In the genomic region with DNA sequence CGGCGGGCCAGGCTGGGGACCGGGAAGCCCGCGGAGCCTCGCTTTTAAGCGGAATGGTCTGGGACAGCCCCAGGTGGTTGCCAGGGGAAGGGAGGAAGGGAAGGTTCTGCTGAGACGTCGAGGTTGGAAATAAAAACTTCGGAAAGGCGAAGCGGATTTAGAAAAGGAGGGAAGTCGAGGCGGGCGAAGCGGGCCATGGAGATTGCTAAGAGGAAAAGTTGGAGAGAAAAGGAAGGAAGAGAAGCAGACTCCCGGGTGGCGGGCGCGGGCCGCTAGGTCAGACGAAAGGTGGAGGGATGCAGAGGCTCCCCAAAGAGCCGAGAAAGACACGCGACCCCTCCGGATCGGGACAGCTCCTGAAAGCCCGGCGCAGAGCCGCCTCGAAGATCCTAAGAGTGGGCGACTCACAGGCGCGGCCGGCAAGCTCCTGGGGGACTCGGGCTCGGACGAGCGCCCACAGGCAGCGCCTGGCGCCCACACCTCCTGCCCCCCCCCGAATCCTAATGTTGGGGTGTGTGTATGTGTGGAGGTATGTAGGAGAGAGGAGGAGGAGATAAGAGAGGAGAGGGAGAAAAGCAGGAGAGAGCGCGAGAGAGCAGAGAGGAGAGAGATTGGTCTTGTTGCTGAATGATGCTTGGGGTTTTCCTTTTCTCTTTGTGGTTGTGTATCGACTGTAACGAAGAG, we compare ENCODE assay signal across 10 cellular contexts. TPM values are rescaled to one million over a fixed set of nuclear protein-coding genes. Genes with fewer than 3 reads are reported as not detected.
DNase-seq lines count a peak whose midpoint lies in the region; ATAC-seq and TF ChIP-seq lines count a peak whose summit lies in the region.
"Had no signal": no experiment of that assay in that cellular context is flagged by ENCODE, and none has a peak within 500 bp of the region (broad histone marks: within the 10 kb centered on the region; RNA-seq: fewer than 3 reads in every experiment).

No MANE protein-coding gene starts in this region.

- 3 to 5% methylated on average over 46 of the region's 46 CpGs for WGBS in body of pancreas, 2 donors

- no peak for DNase-seq in activated naive CD8-positive, alpha-beta T cell treated with anti-CD3 and anti-CD28 coated beads, Interleukin-2, amount 50 U/mL, for 24 hours
- no peak for DNase-seq in memory B cell (ENCODE audit: low spot score in 2 of 2)
- DNase-seq in type B pancreatic cell (ENCODE audit: extremely low spot score, unreplicated experiment): no peak
- DNase-seq in GM03348 (ENCODE audit: low spot score): no peak
- no peak for DNase-seq in body of pancreas
- DNase-seq in NCI-H2196 treated with DMSO at 0.1 percent for 48 hours (lab: John Stamatoyannopoulos, UW; ENCODE audit: unreplicated experiment): no peak
- DNase-seq: NCI-H524, T-helper 9 cell had no signal

- TF ChIP-seq POLR2A in body of pancreas (IDR thresholded peaks at IDR 0.05): no peak

- H3K4me3 Mint-ChIP-seq in activated naive CD8-positive, alpha-beta T cell: peak overlapping the region; percentile 50
- no peak overlapping the region for H3K4me3 Mint-ChIP-seq in activated naive CD8-positive, alpha-beta T cell treated with anti-CD3 and anti-CD28 coated beads, Interleukin-2, amount 50 U/mL, for 24 hours
- peak overlapping the region; percentile 66 to 83 (median 80) for H3K4me3 Mint-ChIP-seq in brain
- peak overlapping the region; percentile 70 for H3K4me3 Mint-ChIP-seq in memory B cell
- peak overlapping the region; percentile 89 for H3K4me3 Mint-ChIP-seq in type B pancreatic cell

- intact Hi-C loops in body of pancreas (cut with DNase I): no loop called here

- no peak overlapping the region for H3K27ac Mint-ChIP-seq in activated naive CD8-positive, alpha-beta T cell
- H3K27ac Mint-ChIP-seq in activated naive CD8-positive, alpha-beta T cell treated with anti-CD3 and anti-CD28 coated beads, Interleukin-2, amount 50 U/mL, for 24 hours: no peak overlapping the region
- peak overlapping the region in 3 of 5 experiments; percentile 91 to 95 (median 91) for H3K27ac Mint-ChIP-seq in brain
- peak overlapping the region; percentile 16 for H3K27ac Mint-ChIP-seq in memory B cell
- H3K27ac Mint-ChIP-seq in type B pancreatic cell: peak overlapping the region; percentile 95

- H3K36me3 Mint-ChIP-seq in activated naive CD8-positive, alpha-beta T cell: no peaks in the 10 kb centered on the region
- no peaks in the 10 kb centered on the region for H3K36me3 Mint-ChIP-seq in activated naive CD8-positive, alpha-beta T cell treated with anti-CD3 and anti-CD28 coated beads, Interleukin-2, amount 50 U/mL, for 24 hours (ENCODE audit: low read depth)
- H3K36me3 Mint-ChIP-seq in brain (no peaks in the 10 kb centered on the region), memory B cell (no peaks in the 10 kb centered on the region), type B pancreatic cell (peaks cover 19% of the 10 kb centered on the region)

- TF ChIP-seq CTCF in brain (conservative IDR thresholded peaks at IDR 0.05) (no peak), type B pancreatic cell (conservative IDR thresholded peaks at IDR 0.05) (no peak), body of pancreas (IDR thresholded peaks at IDR 0.05) (no peak)

- ATAC-seq in activated naive CD8-positive, alpha-beta T cell treated with anti-CD3 and anti-CD28 coated beads, Interleukin-2, amount 50 U/mL, for 24 hours: no peak
- ATAC-seq in memory B cell (ENCODE audit: low read depth) (no peak), body of pancreas (no peak)

- H3K27ac ChIP-seq in body of pancreas: no peak overlapping the region

- H3K9me3 ChIP-seq in body of pancreas: no peaks in the 10 kb centered on the region

- H3K4me3 ChIP-seq in body of pancreas: no peak overlapping the region

- H3K4me1 ChIP-seq in body of pancreas: peaks cover 17% of the 10 kb centered on the region

- no peaks in the 10 kb centered on the region for H3K9me3 Mint-ChIP-seq in activated naive CD8-positive, alpha-beta T cell (ENCODE audit: low read depth)
- H3K9me3 Mint-ChIP-seq in activated naive CD8-positive, alpha-beta T cell treated with anti-CD3 and anti-CD28 coated beads, Interleukin-2, amount 50 U/mL, for 24 hours: no peaks in the 10 kb centered on the region
- peaks cover 0 to 2% (median 0%) of the 10 kb centered on the region in 5 experiments for H3K9me3 Mint-ChIP-seq in brain
- H3K9me3 Mint-ChIP-seq in memory B cell: no peaks in the 10 kb centered on the region
- H3K9me3 Mint-ChIP-seq in type B pancreatic cell: no peaks in the 10 kb centered on the region

- peaks cover 32% of the 10 kb centered on the region for H3K4me1 Mint-ChIP-seq in activated naive CD8-positive, alpha-beta T cell (ENCODE audit: low read depth)
- peaks cover 21% of the 10 kb centered on the region for H3K4me1 Mint-ChIP-seq in activated naive CD8-positive, alpha-beta T cell treated with anti-CD3 and anti-CD28 coated beads, Interleukin-2, amount 50 U/mL, for 24 hours
- peaks cover 42% of the 10 kb centered on the region for H3K4me1 Mint-ChIP-seq in brain
- peaks cover 16% of the 10 kb centered on the region for H3K4me1 Mint-ChIP-seq in memory B cell
- peaks cover 7% of the 10 kb centered on the region for H3K4me1 Mint-ChIP-seq in type B pancreatic cell (ENCODE audit: unreplicated experiment)

- peaks cover 3 to 52% of the 10 kb centered on the region in 2 donors for H3K27me3 ChIP-seq in body of pancreas

- peaks cover 55% of the 10 kb centered on the region for H3K27me3 Mint-ChIP-seq in activated naive CD8-positive, alpha-beta T cell
- H3K27me3 Mint-ChIP-seq in activated naive CD8-positive, alpha-beta T cell treated with anti-CD3 and anti-CD28 coated beads, Interleukin-2, amount 50 U/mL, for 24 hours: peaks cover 82% of the 10 kb centered on the region
- H3K27me3 Mint-ChIP-seq in brain (peaks cover 97% of the 10 kb centered on the region), memory B cell (peaks cover 33% of the 10 kb centered on the region), type B pancreatic cell (peaks cover 93% of the 10 kb centered on the region)

- no peaks in the 10 kb centered on the region for H3K36me3 ChIP-seq in body of pancreas (replicated peaks in 1 of 2; ENCODE audit: insufficient read depth in 1 of 2, low read depth in 2 of 2)

RNA-seq across cellular contexts. Expression of a gene that starts 1.4 kb away (rescaled TPM):
- polyA plus RNA-seq in brain (ENCODE audit: insufficient read depth, low read depth, low replicate concordance): not detected
- 11.6 and 75.5 TPM in 2 replicates for total RNA-seq in type B pancreatic cell (ENCODE audit: low replicate concordance)
- not detected for total RNA-seq in body of pancreas

Comparison
In these comparisons a context has a peak if more than half of its experiments do, and no peak if none do; other contexts are left out.
1. H3K27ac Mint-ChIP-seq: peak in brain (3 of 5), memory B cell (single experiment) and type B pancreatic cell (single experiment); none in activated naive CD8-positive, alpha-beta T cell (single experiment) and activated naive CD8-positive, alpha-beta T cell treated with anti-CD3 and anti-CD28 coated beads, Interleukin-2, amount 50 U/mL, for 24 hours (single experiment).
2. RNA of a gene that starts 1.4 kb away (total RNA-seq): 11.6 to 75.5 TPM in type B pancreatic cell; not detected in body of pancreas; every median in the first group is over 10 times any median in the second.